Comparison of ENCODE assay signal across 1 cellular context in genomic region chrX:153734871-153735270, GRCh38.
TF ChIP-seq lines count a peak whose summit lies in the region.

No MANE protein-coding gene starts in this region.

TF ChIP-seq in WTC11, 78 proteins besides CTCF, POLR2A, EP300 and RAD21 (continued from another document):
- TF ChIP-seq, protein P1, sequence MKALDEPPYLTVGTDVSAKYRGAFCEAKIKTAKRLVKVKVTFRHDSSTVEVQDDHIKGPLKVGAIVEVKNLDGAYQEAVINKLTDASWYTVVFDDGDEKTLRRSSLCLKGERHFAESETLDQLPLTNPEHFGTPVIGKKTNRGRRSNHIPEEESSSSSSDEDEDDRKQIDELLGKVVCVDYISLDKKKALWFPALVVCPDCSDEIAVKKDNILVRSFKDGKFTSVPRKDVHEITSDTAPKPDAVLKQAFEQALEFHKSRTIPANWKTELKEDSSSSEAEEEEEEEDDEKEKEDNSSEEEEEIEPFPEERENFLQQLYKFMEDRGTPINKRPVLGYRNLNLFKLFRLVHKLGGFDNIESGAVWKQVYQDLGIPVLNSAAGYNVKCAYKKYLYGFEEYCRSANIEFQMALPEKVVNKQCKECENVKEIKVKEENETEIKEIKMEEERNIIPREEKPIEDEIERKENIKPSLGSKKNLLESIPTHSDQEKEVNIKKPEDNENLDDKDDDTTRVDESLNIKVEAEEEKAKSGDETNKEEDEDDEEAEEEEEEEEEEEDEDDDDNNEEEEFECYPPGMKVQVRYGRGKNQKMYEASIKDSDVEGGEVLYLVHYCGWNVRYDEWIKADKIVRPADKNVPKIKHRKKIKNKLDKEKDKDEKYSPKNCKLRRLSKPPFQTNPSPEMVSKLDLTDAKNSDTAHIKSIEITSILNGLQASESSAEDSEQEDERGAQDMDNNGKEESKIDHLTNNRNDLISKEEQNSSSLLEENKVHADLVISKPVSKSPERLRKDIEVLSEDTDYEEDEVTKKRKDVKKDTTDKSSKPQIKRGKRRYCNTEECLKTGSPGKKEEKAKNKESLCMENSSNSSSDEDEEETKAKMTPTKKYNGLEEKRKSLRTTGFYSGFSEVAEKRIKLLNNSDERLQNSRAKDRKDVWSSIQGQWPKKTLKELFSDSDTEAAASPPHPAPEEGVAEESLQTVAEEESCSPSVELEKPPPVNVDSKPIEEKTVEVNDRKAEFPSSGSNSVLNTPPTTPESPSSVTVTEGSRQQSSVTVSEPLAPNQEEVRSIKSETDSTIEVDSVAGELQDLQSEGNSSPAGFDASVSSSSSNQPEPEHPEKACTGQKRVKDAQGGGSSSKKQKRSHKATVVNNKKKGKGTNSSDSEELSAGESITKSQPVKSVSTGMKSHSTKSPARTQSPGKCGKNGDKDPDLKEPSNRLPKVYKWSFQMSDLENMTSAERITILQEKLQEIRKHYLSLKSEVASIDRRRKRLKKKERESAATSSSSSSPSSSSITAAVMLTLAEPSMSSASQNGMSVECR (CRISPR knock-in tag; IDR thresholded peaks at IDR 0.05; ENCODE audit: borderline replicate concordance): no peak
- TF ChIP-seq SP1 (CRISPR knock-in tag; conservative IDR thresholded peaks at IDR 0.05) (no peak), ZBTB21 (CRISPR knock-in tag; IDR thresholded peaks at IDR 0.05; ENCODE audit: borderline replicate concordance) (no peak), CREM (CRISPR knock-in tag; IDR thresholded peaks at IDR 0.05) (no peak), FOXJ3 (CRISPR knock-in tag; IDR thresholded peaks at IDR 0.05; ENCODE audit: borderline replicate concordance) (no peak), ZNF138 (CRISPR knock-in tag; conservative IDR thresholded peaks at IDR 0.05) (no peak), ELF4 (CRISPR knock-in tag; IDR thresholded peaks at IDR 0.05; ENCODE audit: low read depth) (no peak), SOX15 (CRISPR knock-in tag; IDR thresholded peaks at IDR 0.05) (no peak), RELA (CRISPR knock-in tag; IDR thresholded peaks at IDR 0.05; ENCODE audit: borderline replicate concordance) (no peak), KAT7 (CRISPR knock-in tag; IDR thresholded peaks at IDR 0.05; ENCODE audit: borderline replicate concordance) (no peak), MLX (CRISPR knock-in tag; IDR thresholded peaks at IDR 0.05) (no peak), NR3C1 (CRISPR knock-in tag; conservative IDR thresholded peaks at IDR 0.05; ENCODE audit: low read depth) (no peak), ZNF317 (CRISPR knock-in tag; IDR thresholded peaks at IDR 0.05; ENCODE audit: borderline replicate concordance, low read depth) (no peak)
- TF ChIP-seq, protein P2, sequence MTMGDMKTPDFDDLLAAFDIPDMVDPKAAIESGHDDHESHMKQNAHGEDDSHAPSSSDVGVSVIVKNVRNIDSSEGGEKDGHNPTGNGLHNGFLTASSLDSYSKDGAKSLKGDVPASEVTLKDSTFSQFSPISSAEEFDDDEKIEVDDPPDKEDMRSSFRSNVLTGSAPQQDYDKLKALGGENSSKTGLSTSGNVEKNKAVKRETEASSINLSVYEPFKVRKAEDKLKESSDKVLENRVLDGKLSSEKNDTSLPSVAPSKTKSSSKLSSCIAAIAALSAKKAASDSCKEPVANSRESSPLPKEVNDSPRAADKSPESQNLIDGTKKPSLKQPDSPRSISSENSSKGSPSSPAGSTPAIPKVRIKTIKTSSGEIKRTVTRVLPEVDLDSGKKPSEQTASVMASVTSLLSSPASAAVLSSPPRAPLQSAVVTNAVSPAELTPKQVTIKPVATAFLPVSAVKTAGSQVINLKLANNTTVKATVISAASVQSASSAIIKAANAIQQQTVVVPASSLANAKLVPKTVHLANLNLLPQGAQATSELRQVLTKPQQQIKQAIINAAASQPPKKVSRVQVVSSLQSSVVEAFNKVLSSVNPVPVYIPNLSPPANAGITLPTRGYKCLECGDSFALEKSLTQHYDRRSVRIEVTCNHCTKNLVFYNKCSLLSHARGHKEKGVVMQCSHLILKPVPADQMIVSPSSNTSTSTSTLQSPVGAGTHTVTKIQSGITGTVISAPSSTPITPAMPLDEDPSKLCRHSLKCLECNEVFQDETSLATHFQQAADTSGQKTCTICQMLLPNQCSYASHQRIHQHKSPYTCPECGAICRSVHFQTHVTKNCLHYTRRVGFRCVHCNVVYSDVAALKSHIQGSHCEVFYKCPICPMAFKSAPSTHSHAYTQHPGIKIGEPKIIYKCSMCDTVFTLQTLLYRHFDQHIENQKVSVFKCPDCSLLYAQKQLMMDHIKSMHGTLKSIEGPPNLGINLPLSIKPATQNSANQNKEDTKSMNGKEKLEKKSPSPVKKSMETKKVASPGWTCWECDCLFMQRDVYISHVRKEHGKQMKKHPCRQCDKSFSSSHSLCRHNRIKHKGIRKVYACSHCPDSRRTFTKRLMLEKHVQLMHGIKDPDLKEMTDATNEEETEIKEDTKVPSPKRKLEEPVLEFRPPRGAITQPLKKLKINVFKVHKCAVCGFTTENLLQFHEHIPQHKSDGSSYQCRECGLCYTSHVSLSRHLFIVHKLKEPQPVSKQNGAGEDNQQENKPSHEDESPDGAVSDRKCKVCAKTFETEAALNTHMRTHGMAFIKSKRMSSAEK (CRISPR knock-in tag; IDR thresholded peaks at IDR 0.05; ENCODE audit: borderline replicate concordance): no peak
TF ChIP-seq in WTC11: peak in this region for 0.
